ENCODE assay signal across 8 cellular contexts in genomic region chr7:98168181-98168903, GRCh38. TPM values are rescaled to one million over a fixed set of nuclear protein-coding genes. Genes with fewer than 3 reads are reported as not detected.
A peak's percentile ranks its signal among the peaks of the same experiment; 100 is the strongest.
DNase-seq lines count a peak whose midpoint lies in the region; ATAC-seq, FAIRE-seq and TF ChIP-seq lines count a peak whose summit lies in the region.

No MANE protein-coding gene starts in this region.

- H3K27ac ChIP-seq in caudate nucleus (ENCODE audit: low read depth, low read length): no peak overlapping the region
- H3K27ac ChIP-seq in kidney (ENCODE audit: low read depth in 2 of 2, low read length in 2 of 2): no peak overlapping the region

- DNase-seq in DMS79 treated with DMSO at 0.1 percent for 48 hours (lab: John Stamatoyannopoulos, UW) (peak; percentile 61), H4 (ENCODE audit: low spot score) (peak; percentile 71), NCI-H1694 treated with DMSO at 0.1 percent for 48 hours (lab: John Stamatoyannopoulos, UW) (peak; percentile 47), WTC11 (ENCODE audit: low spot score) (peak; percentile 72), caudate nucleus (lab: John Stamatoyannopoulos, UW) (peak in 38 of 61 donors; percentile 12 to 84 (median 39)), kidney (no peak), GOT3 (lab: John Stamatoyannopoulos, UW) (no peak)
- peak; percentile 51 for DNase-seq in stimulated activated CD4-positive, alpha-beta T cell treated with anti-CD3 and anti-CD28 coated beads, Interleukin-4, amount 100 ng/mL, for 1 hour

- POLR2A ChIA-PET in WTC11 (lab: Charles Lee): no interaction called here

- no peak overlapping the region for H3K9ac ChIP-seq in kidney (ENCODE audit: low read length in 2 of 2)

- no peaks in the 10 kb centered on the region for H3K9me3 Mint-ChIP-seq in WTC11

- H3K27ac Mint-ChIP-seq in WTC11: peak overlapping the region; percentile 70; the same call in 1 of the 2 replicates

- intact Hi-C loops in kidney (cut with DNase I): loop anchor here (5.0 to 10.0 kb wide), 2 partner anchors 64 to 146 kb away; partner anchors contain the start of gene LMTK2

- no peak overlapping the region for H3K4me3 Mint-ChIP-seq in WTC11

- H3K4me1 Mint-ChIP-seq in WTC11: peaks cover 26% of the 10 kb centered on the region

- H3K27me3 Mint-ChIP-seq in WTC11 (ENCODE audit: low read depth): no peaks in the 10 kb centered on the region

- H3K4me1 ChIP-seq in kidney (ENCODE audit: control insufficient read depth in 1 of 2, insufficient read depth in 1 of 2, low read depth in 1 of 2, low read length in 2 of 2): peaks cover 6 to 9% of the 10 kb centered on the region in 2 donors

- H3K36me3 Mint-ChIP-seq in WTC11: peaks cover 11% of the 10 kb centered on the region; the same call in 1 of the 2 replicates

- peak; percentile 88 for FAIRE-seq in kidney (lab: Jason Lieb, UNC)

- no peak overlapping the region for H3K4me3 ChIP-seq in kidney (ENCODE audit: low read length in 2 of 2)

- TF ChIP-seq CTCF in WTC11 (IDR thresholded peaks at IDR 0.05) (peak; percentile 67), kidney (IDR thresholded peaks at IDR 0.05; ENCODE audit: borderline replicate concordance, extremely low read depth, insufficient read depth) (peak; percentile 55)

- H3K9me3 ChIP-seq in kidney (ENCODE audit: control insufficient read depth in 1 of 2, low read length in 2 of 2): no peaks in the 10 kb centered on the region

- CTCF ChIA-PET in WTC11 (lab: Charles Lee): interaction anchor here (0.5 to 6.0 kb wide), 23 partner anchors 9 to 296 kb away, joined by 3 to 256 read pairs (median 5); partner anchors contain the start of genes ASNS and LMTK2

- peak; percentile 76 for ATAC-seq in WTC11

- peaks cover 0 to 2% of the 10 kb centered on the region in 2 donors for H3K36me3 ChIP-seq in kidney (ENCODE audit: control insufficient read depth in 1 of 2, insufficient read depth in 2 of 2, low read length in 2 of 2)

TF ChIP-seq in WTC11, 78 proteins besides CTCF, POLR2A, EP300 and RAD21:
- TF ChIP-seq HMGA2 (CRISPR knock-in tag; IDR thresholded peaks at IDR 0.05) (peak; percentile 14; the same call in 1 of the 2 replicates), CREB1 (CRISPR knock-in tag; IDR thresholded peaks at IDR 0.05) (no peak), ATF6 (CRISPR knock-in tag; IDR thresholded peaks at IDR 0.05) (no peak), PRRX2 (CRISPR knock-in tag; IDR thresholded peaks at IDR 0.05) (no peak), ZNF317 (CRISPR knock-in tag; IDR thresholded peaks at IDR 0.05; ENCODE audit: borderline replicate concordance, low read depth) (no peak)

RNA-seq across cellular contexts. Expression of gene BHLHA15, which starts 42.9 kb away (rescaled TPM):
- total RNA-seq in H4 (2014; rRNA removed; shearing (Covaris generic)): not detected in 2 replicates
- 2.7 to 3.3 TPM (median 2.8 TPM) in 3 replicates for total RNA-seq in WTC11 (2021)
- 3.1 TPM for total RNA-seq in kidney
- polyA plus RNA-seq in kidney (ENCODE audit: insufficient read depth, low read depth, low replicate concordance): not detected

Comparison
In these comparisons a context has a peak if more than half of its experiments do, and no peak if none do; other contexts are left out.
1. DNase-seq: peak in DMS79 treated with DMSO at 0.1 percent for 48 hours (single experiment), H4 (single experiment), NCI-H1694 treated with DMSO at 0.1 percent for 48 hours (single experiment), WTC11 (single experiment), caudate nucleus (38 of 61) and stimulated activated CD4-positive, alpha-beta T cell treated with anti-CD3 and anti-CD28 coated beads, Interleukin-4, amount 100 ng/mL, for 1 hour (single experiment); none in kidney (single experiment) and GOT3 (single experiment).